ENCODE assay signal across 28 cellular contexts in the genomic region with DNA sequence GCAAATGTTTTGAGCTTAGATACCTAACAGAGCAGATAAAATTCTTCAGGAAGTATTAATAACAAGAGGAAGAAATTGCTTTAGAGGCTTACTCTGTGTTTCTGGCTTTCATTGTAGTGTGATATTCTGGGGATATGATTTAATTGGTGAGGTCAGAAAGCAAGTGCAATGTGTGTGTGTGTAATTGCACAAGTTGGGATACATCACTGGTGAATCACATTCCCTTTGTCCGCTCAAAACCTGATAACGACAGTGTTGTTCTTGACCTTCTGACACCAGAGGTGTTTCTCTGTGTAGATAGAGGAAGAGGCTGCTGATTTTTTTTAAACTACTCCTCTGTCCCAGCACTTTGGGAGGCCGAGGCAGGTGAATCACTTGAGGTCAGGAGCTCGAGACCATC.
"Had no signal": no experiment of that assay in that cellular context is flagged by ENCODE, and none has a peak within 500 bp of the region (broad histone marks: within the 10 kb centered on the region; RNA-seq: fewer than 3 reads in every experiment).

No MANE protein-coding gene starts in this region.

- DNase-seq: activated CD4-positive, alpha-beta T cell treated with anti-CD3 and anti-CD28 coated beads, Interleukin-2, amount 10 ng/mL, durations not matched to agents 24 days and 14 days; activated CD4-positive, alpha-beta T cell treated with anti-CD3 and anti-CD28 coated beads, Interleukin-2, amount 50 U/mL, for 4 hours; activated CD8-positive, alpha-beta T cell treated with anti-CD3 and anti-CD28 coated beads for 36 hours; activated effector memory CD4-positive, alpha-beta T cell treated with anti-CD3 and anti-CD28 coated beads, Interleukin-2, amount 50 U/mL, for 16 hours; activated naive CD4-positive, alpha-beta T cell; activated naive CD4-positive, alpha-beta T cell treated with anti-CD3 and anti-CD28 coated beads, Interleukin-2, amount 50 U/mL, for 16 hours; activated naive CD8-positive, alpha-beta T cell treated with anti-CD3 and anti-CD28 coated beads for 36 hours; activated T-cell treated with anti-CD3 and anti-CD28 coated beads, Interleukin-2, amount 50 U/mL, for 1 hour; activated T-cell treated with anti-CD3 and anti-CD28 coated beads, Interleukin-2, amount 50 U/mL, for 72 hours; amygdala; caudate nucleus; IMR-90; MM.1S; MV-4-11; NCI-H1092; NCI-H1436 treated with DMSO at 0.1 percent for 48 hours; NCI-H1694 treated with DMSO at 0.1 percent for 48 hours; NCI-H2029; NCI-H446 treated with DMSO at 0.1 percent for 48 hours; NCI-H526; NCI-H748 treated with DMSO at 0.1 percent for 48 hours; NK-92 treated with Interleukin-12 subunit alpha and Interleukin-12 subunit beta, amount 100 ng/mL, for 24 hours; PC-3; Peyer's patch; RPMI8226 had no signal

- H3K27ac ChIP-seq: ascending aorta, Peyer's patch had no signal

- H3K9me3 ChIP-seq: ascending aorta, Peyer's patch had no signal

- H3K4me3 ChIP-seq: ascending aorta, K562, Peyer's patch had no signal

- ATAC-seq: activated CD8-positive, alpha-beta T cell treated with anti-CD3 and anti-CD28 coated beads for 36 hours; activated T-cell treated with anti-CD3 and anti-CD28 coated beads, Interleukin-2, amount 50 U/mL, for 72 hours; activated T-helper 17 cell treated with anti-CD3 and anti-CD28 coated beads, Interleukin-2, amount 50 U/mL, for 72 hours; K562; PC-3 had no signal

- H3K4me1 ChIP-seq: ascending aorta, Peyer's patch had no signal

- H3K36me3 ChIP-seq: ascending aorta, Peyer's patch had no signal

- H3K27me3 ChIP-seq: ascending aorta, Peyer's patch had no signal
